ENCODE assay signal across 6 cellular contexts in genomic region chr6:151696302-151696701, GRCh38.
DNase-seq lines count a peak whose midpoint lies in the region; ATAC-seq, FAIRE-seq and TF ChIP-seq lines count a peak whose summit lies in the region.
"Not testable (repeated sequence)": the region's sequence is repeated elsewhere in the genome, so short reads cannot be mapped to it uniquely, and the experiment has no call there.

No MANE protein-coding gene starts in this region.

- not testable (repeated sequence) for H3K9me1 ChIP-seq in K562 (ENCODE audit: control insufficient read depth, insufficient read depth, low read length)

- not testable (repeated sequence) for H3K4me1 ChIP-seq in A549; HEK293 (ENCODE audit: control insufficient read depth, insufficient read depth, low read length); K562 (replicated peaks in 1 of 2; ENCODE audit: control insufficient read depth in 2 of 2, insufficient read depth in 2 of 2, low read length in 2 of 2)
- peaks cover 80% of the 10 kb centered on the region for H3K4me1 ChIP-seq in Karpas-422 (ENCODE audit: low read length)

- WGBS in A549 (ENCODE audit: missing lambda C conversion rate), result 34% methylated on average over 4 of the region's 4 CpGs
- 0% methylated on average over 4 of the region's 4 CpGs for WGBS in K562 (ENCODE audit: insufficient coverage, low coverage, missing lambda C conversion rate)

- not testable (repeated sequence) for ATAC-seq in A549; K562; stimulated activated memory B cell treated with anti-CD40 and anti-IgM and Interleukin-4, amounts not matched to agents 10 μg/mL and 1 μg/mL and 100 μg/mL, for 72 hours; stimulated activated naive B cell treated with anti-CD40 and anti-IgM and Interleukin-4, amounts not matched to agents 10 μg/mL and 1 μg/mL and 100 μg/mL, for 72 hours (replicated peaks)

- intact Hi-C loops in K562 (cut with micrococcal nuclease), result not testable (repeated sequence)

- not testable (repeated sequence) for H3K4me2 ChIP-seq in A549; K562 (ENCODE audit: insufficient read depth, low read length)
- peak overlapping the region; percentile 14 for H3K4me2 ChIP-seq in Karpas-422 (ENCODE audit: low read depth, low read length, poor library complexity, severe bottlenecking)

- not testable (repeated sequence) for H3K27me3 ChIP-seq in Karpas-422 (ENCODE audit: low read length); K562 (ENCODE audit: control insufficient read depth in 2 of 2, insufficient read depth in 2 of 2, low read length in 2 of 2)

- H3K9ac ChIP-seq in Karpas-422 (ENCODE audit: low read length); K562 (ENCODE audit: insufficient read depth in 1 of 2, low read depth in 2 of 2, low read length in 2 of 2): not testable (repeated sequence)

- H3K9me3 ChIP-seq in A549; HEK293 (ENCODE audit: control insufficient read depth, insufficient read depth, low read depth, low read length); Karpas-422 (ENCODE audit: low read length); K562 (replicated peaks; ENCODE audit: control insufficient read depth, insufficient read depth, low read depth, low read length): not testable (repeated sequence)

- H3K79me2 ChIP-seq in Karpas-422 (ENCODE audit: low read length); K562 (ENCODE audit: control insufficient read depth, insufficient read depth, low read length): not testable (repeated sequence)

- TF ChIP-seq EP300 in A549 (IDR thresholded peaks at IDR 0.05); K562 (IDR thresholded peaks at IDR 0.05; ENCODE audit: low read length): not testable (repeated sequence)

- H3K4me1 Mint-ChIP-seq in stimulated activated memory B cell treated with anti-CD40 and anti-IgM and Interleukin-4, amounts not matched to agents 10 μg/mL and 1 μg/mL and 100 μg/mL, for 72 hours, result peaks cover 32% of the 10 kb centered on the region
- peaks cover 30 to 43% of the 10 kb centered on the region in 2 donors for H3K4me1 Mint-ChIP-seq in stimulated activated naive B cell treated with anti-CD40 and anti-IgM and Interleukin-4, amounts not matched to agents 10 μg/mL and 1 μg/mL and 100 μg/mL, for 72 hours

- H3K36me3 Mint-ChIP-seq in stimulated activated memory B cell treated with anti-CD40 and anti-IgM and Interleukin-4, amounts not matched to agents 10 μg/mL and 1 μg/mL and 100 μg/mL, for 72 hours, result not testable (repeated sequence)
- peaks cover 3 to 15% of the 10 kb centered on the region in 2 donors for H3K36me3 Mint-ChIP-seq in stimulated activated naive B cell treated with anti-CD40 and anti-IgM and Interleukin-4, amounts not matched to agents 10 μg/mL and 1 μg/mL and 100 μg/mL, for 72 hours

- TF ChIP-seq CTCF in A549 (IDR thresholded peaks at IDR 0.05); HEK293 (tag by site-specific recombination; IDR thresholded peaks at IDR 0.05); K562 (IDR thresholded peaks at IDR 0.05 in 2 of 3, conservative IDR thresholded peaks at IDR 0.05 in 1 of 3; ENCODE audit: insufficient read depth in 2 of 3, low read depth in 1 of 3, low read length in 3 of 3): not testable (repeated sequence)

- not testable (repeated sequence) for FAIRE-seq in A549 (lab: Jason Lieb, UNC)
- FAIRE-seq in K562 (lab: Jason Lieb, UNC), result peak; percentile 19

- peak overlapping the region; percentile 55; the same call in 1 of the 2 replicates for H2AFZ ChIP-seq in Karpas-422 (ENCODE audit: low read length)
- not testable (repeated sequence) for H2AFZ ChIP-seq in K562 (ENCODE audit: low read depth, low read length)

- not testable (repeated sequence) for H3K27me3 Mint-ChIP-seq in stimulated activated memory B cell treated with anti-CD40 and anti-IgM and Interleukin-4, amounts not matched to agents 10 μg/mL and 1 μg/mL and 100 μg/mL, for 72 hours; stimulated activated naive B cell treated with anti-CD40 and anti-IgM and Interleukin-4, amounts not matched to agents 10 μg/mL and 1 μg/mL and 100 μg/mL, for 72 hours

- H3K9me3 Mint-ChIP-seq in stimulated activated memory B cell treated with anti-CD40 and anti-IgM and Interleukin-4, amounts not matched to agents 10 μg/mL and 1 μg/mL and 100 μg/mL, for 72 hours; stimulated activated naive B cell treated with anti-CD40 and anti-IgM and Interleukin-4, amounts not matched to agents 10 μg/mL and 1 μg/mL and 100 μg/mL, for 72 hours: not testable (repeated sequence)

- H3K4me3 ChIP-seq in A549; HEK293 (ENCODE audit: low read depth, low read length); Karpas-422 (ENCODE audit: low read length); K562: not testable (repeated sequence)

- not testable (repeated sequence) for DNase-seq in A549 (ENCODE audit: low read depth in 1 of 2, low spot score in 1 of 2); Karpas-422; K562 (ENCODE audit: extremely low read depth in 1 of 4, low spot score in 3 of 4); stimulated activated naive B cell treated with anti-CD40 and anti-IgM and Interleukin-4, amounts not matched to agents 10 μg/mL and 1 μg/mL and 100 μg/mL, for 72 hours

- H3K4me3 Mint-ChIP-seq in stimulated activated memory B cell treated with anti-CD40 and anti-IgM and Interleukin-4, amounts not matched to agents 10 μg/mL and 1 μg/mL and 100 μg/mL, for 72 hours; stimulated activated naive B cell treated with anti-CD40 and anti-IgM and Interleukin-4, amounts not matched to agents 10 μg/mL and 1 μg/mL and 100 μg/mL, for 72 hours: not testable (repeated sequence)

- H3K27ac Mint-ChIP-seq in stimulated activated memory B cell treated with anti-CD40 and anti-IgM and Interleukin-4, amounts not matched to agents 10 μg/mL and 1 μg/mL and 100 μg/mL, for 72 hours, result peak overlapping the region; percentile 8
- peak overlapping the region; percentile 4 for H3K27ac Mint-ChIP-seq in stimulated activated naive B cell treated with anti-CD40 and anti-IgM and Interleukin-4, amounts not matched to agents 10 μg/mL and 1 μg/mL and 100 μg/mL, for 72 hours

- POLR2A ChIA-PET in A549 (lab: Yijun Ruan, JAX); HEK293 (lab: Yijun Ruan, JAX); K562 (lab: Yijun Ruan, JAX): not testable (repeated sequence)

- TF ChIP-seq POLR2A in A549 (IDR thresholded peaks at IDR 0.05; ENCODE audit: low read length); K562 (conservative IDR thresholded peaks at IDR 0.05): not testable (repeated sequence)

- not testable (repeated sequence) for TF ChIP-seq RAD21 in A549 (conservative IDR thresholded peaks at IDR 0.05 in 1 of 2, IDR thresholded peaks at IDR 0.05 in 1 of 2); K562 (CRISPR knock-in tag; conservative IDR thresholded peaks at IDR 0.05 in 1 of 2, IDR thresholded peaks at IDR 0.05 in 1 of 2)

- H3K9me2 ChIP-seq in Karpas-422 (replicated peaks; ENCODE audit: insufficient read depth, low read length), result not testable (repeated sequence)

- not testable (repeated sequence) for H4K20me1 ChIP-seq in Karpas-422 (ENCODE audit: insufficient read depth, low read depth, low read length); K562 (replicated peaks; ENCODE audit: control insufficient read depth, insufficient read depth, low read length)

- H3K36me3 ChIP-seq in HEK293 (ENCODE audit: control insufficient read depth in 2 of 2, insufficient read depth in 1 of 2, low read length in 2 of 2); Karpas-422 (ENCODE audit: insufficient read depth, low read length); K562 (ENCODE audit: control insufficient read depth, insufficient read depth, low read length): not testable (repeated sequence)

- in situ Hi-C loops in K562 (cut with MboI), result not testable (repeated sequence)

- not testable (repeated sequence) for H3K27ac ChIP-seq in A549; HEK293 (ENCODE audit: extremely low read depth, low read depth, low read length); K562 (ENCODE audit: extremely low read depth, low read depth, low read length)
- H3K27ac ChIP-seq in Karpas-422 (ENCODE audit: low read length), result peak overlapping the region; percentile 9; the same call in 1 of the 2 replicates

- not testable (repeated sequence) for BruUV-seq in K562 (replicated peaks; lab: Mats Ljungman, UMichigan)

- CTCF ChIA-PET in A549 (lab: Yijun Ruan, JAX), result interaction anchor here (1.3 kb wide), 1 partner anchor 69 kb away, joined by 4 read pairs; no protein-coding TSS in a partner anchor
- CTCF ChIA-PET in HEK293 (lab: Yijun Ruan, JAX), result interaction anchor here (1.5 kb wide), 1 partner anchor 9 kb away, joined by 3 read pairs; no protein-coding TSS in a partner anchor
- CTCF ChIA-PET in K562 (lab: Yijun Ruan, JAX; ENCODE audit: low intra/inter-chr PET ratio), result not testable (repeated sequence)

TF ChIP-seq in A549, 52 proteins besides CTCF, POLR2A, EP300 and RAD21:
- peak; percentile 59 for TF ChIP-seq ZC3H11A (IDR thresholded peaks at IDR 0.05)

TF ChIP-seq in HEK293, 187 proteins besides CTCF, POLR2A, EP300 and RAD21 (continues in another document):
- TF ChIP-seq ZNF558 (tag by site-specific recombination; IDR thresholded peaks at IDR 0.05) (0 out of 2 replicates have a peak, but pooled peaks have one; percentile 14), ZNF623 (tag by site-specific recombination; IDR thresholded peaks at IDR 0.05) (peak; percentile 64)
